In the genomic region with DNA sequence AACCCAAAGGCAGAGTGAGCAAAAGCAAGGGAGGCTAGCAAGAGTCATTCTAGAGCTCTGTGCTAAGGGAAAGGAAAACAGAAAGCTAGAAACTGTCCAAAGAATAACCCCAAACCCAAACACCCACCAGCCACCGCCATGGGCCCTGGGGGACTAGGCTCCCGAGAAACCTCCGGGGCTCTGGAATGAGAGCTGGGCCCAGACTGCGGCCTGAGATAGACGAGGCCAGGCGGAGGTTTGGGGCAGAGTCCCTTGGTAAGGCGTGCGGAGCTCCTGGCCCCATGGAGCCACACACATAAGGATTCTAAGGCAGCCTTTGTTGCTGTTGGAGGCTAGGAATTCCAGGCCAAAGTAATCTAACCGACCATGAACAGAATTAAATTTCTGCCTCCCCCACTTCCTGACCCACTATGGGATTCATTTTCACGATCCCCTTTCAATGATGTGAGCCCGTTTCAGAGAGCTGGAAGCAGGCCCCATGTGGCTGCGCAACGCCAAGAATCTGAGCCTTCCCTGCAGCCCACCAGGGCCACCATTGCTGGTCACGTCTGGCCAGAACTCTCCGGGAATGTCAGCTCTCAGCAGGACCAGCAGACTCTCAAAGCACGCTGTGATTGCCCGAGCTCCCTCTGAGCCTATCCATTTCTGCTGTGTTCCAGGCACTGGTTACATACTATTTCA, we compare ENCODE assay signal across 19 cellular contexts.
"Had no signal": no experiment of that assay in that cellular context is flagged by ENCODE, and none has a peak within 500 bp of the region (broad histone marks: within the 10 kb centered on the region; RNA-seq: fewer than 3 reads in every experiment).

No MANE protein-coding gene starts in this region.

- H3K9me3 Mint-ChIP-seq: IgD-negative memory B cell had no signal

- DNase-seq: Kasumi-1, MM.1S, NCI-H1092 treated with DMSO at 0.1 percent for 48 hours, NCI-H1436, NCI-H187, NCI-H2029 treated with DMSO at 0.1 percent for 48 hours, NCI-H2171 treated with DMSO at 0.1 percent for 48 hours, NCI-H345, NCI-H446 treated with DMSO at 0.1 percent for 48 hours, NCI-H524, NCI-H774, Right ventricle myocardium superior, RPMI8226, SIG-M5 had no signal

- H3K9me3 ChIP-seq: SJSA1 had no signal

- H3K4me2 ChIP-seq: KMS-11 had no signal

- H3K4me1 Mint-ChIP-seq: IgD-negative memory B cell had no signal

- H3K4me3 ChIP-seq: K562, SJSA1, SK-N-MC had no signal

- H3K27ac Mint-ChIP-seq: IgD-negative memory B cell had no signal

- H3K27ac ChIP-seq: KMS-11, SJSA1, SK-N-MC had no signal

- H3K9ac ChIP-seq: KMS-11 had no signal

- H3K36me3 Mint-ChIP-seq: IgD-negative memory B cell had no signal

- H3K36me3 ChIP-seq: SJSA1 had no signal

- ATAC-seq: K562 had no signal

- H3K27me3 ChIP-seq: SJSA1 had no signal
